8 cellular contexts compared by ENCODE assay signal in the genomic region with DNA sequence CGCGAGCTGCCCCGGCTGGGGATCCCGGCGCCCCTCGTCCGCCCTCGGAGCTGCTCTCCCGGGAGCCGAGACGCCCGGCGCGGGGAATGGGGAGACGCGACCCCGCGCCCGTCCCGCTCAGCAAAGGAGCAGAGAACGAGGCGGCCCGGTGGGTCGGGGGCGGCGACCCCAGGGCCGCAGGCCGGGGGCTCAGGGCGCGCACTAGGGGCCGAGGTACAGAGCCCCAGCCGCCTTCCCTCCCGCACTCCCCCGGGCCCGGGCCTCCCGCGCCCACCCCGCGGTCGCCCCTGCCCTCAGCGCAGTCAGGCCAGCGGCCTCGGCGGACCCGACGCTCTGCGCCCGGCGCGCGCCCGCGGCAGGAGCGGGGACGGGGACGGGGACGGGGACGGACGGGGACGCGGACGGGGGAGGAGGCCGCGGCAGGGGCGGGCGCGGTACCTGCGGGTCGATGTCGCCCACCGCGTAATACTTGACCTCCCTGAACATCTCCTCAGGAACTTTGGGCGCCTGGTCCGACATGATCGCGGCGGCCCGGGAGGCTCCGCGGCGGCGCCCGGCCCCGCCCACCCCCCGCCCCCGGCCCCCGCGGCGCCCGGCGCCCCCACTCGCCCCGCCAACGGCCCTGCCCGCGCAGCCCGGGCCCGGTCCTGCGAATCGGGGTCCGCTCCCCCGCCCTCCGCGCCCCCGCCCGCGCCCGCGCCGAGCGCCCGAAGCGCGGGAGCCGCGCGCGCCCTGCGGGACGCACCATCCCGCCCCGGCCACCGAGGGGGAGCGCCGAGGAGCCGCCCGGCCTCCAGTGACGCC. TPM values are rescaled to one million over a fixed set of nuclear protein-coding genes. Genes with fewer than 3 reads are reported as not detected.
DNase-seq lines count a peak whose midpoint lies in the region; ATAC-seq, FAIRE-seq and TF ChIP-seq lines count a peak whose summit lies in the region.

A gene with protein sequence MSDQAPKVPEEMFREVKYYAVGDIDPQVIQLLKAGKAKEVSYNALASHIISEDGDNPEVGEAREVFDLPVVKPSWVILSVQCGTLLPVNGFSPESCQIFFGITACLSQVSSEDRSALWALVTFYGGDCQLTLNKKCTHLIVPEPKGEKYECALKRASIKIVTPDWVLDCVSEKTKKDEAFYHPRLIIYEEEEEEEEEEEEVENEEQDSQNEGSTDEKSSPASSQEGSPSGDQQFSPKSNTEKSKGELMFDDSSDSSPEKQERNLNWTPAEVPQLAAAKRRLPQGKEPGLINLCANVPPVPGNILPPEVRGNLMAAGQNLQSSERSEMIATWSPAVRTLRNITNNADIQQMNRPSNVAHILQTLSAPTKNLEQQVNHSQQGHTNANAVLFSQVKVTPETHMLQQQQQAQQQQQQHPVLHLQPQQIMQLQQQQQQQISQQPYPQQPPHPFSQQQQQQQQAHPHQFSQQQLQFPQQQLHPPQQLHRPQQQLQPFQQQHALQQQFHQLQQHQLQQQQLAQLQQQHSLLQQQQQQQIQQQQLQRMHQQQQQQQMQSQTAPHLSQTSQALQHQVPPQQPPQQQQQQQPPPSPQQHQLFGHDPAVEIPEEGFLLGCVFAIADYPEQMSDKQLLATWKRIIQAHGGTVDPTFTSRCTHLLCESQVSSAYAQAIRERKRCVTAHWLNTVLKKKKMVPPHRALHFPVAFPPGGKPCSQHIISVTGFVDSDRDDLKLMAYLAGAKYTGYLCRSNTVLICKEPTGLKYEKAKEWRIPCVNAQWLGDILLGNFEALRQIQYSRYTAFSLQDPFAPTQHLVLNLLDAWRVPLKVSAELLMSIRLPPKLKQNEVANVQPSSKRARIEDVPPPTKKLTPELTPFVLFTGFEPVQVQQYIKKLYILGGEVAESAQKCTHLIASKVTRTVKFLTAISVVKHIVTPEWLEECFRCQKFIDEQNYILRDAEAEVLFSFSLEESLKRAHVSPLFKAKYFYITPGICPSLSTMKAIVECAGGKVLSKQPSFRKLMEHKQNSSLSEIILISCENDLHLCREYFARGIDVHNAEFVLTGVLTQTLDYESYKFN (minus strand): TSS at position 714 of the 804 bp plus-strand sequence. CDS start 195 bp downstream, at position 519.

- intact Hi-C loops in GM12878 (cut with micrococcal nuclease; ENCODE audit: unreplicated experiment) = loop anchor here (5.0 to 10.0 kb wide), 3 partner anchors 205 to 342 kb away; partner anchors contain the start of gene INSIG1

- no peak; the same call in none of the 2 replicates for TF ChIP-seq POLR2A in GM12878 (IDR thresholded peaks at IDR 0.05; ENCODE audit: low read depth, low read length)

- H3K4me3 ChIP-seq in GM12878 (peak within 1 kb of the TSS; percentile 80), small intestine (ENCODE audit: low read depth in 1 of 2, low read length in 2 of 2) (peak within 1 kb of the TSS; percentile 76 to 97)

- H3K36me3 ChIP-seq in GM12878 (ENCODE audit: control insufficient read depth in 2 of 2, insufficient read depth in 2 of 2, low read length in 1 of 2) (peaks cover 0 to 5% of the 10 kb centered on the region in 2 experiments; a peak in 3 of 4 replicates), small intestine (ENCODE audit: control insufficient read depth in 2 of 2, insufficient read depth in 2 of 2, low read length in 2 of 2) (no peaks in the 10 kb centered on the region)

- ATAC-seq in GM21381 (IDR thresholded peaks at IDR 0.05; ENCODE audit: unreplicated experiment) (peak; percentile 57), GM12878 (peak; percentile 36)

- H3K9ac ChIP-seq in GM12878 (ENCODE audit: control insufficient read depth, insufficient read depth, low read length) = peak within 1 kb of the TSS; percentile 96

- CTCF ChIA-PET in GM12878 (lab: Yijun Ruan, JAX) = interaction anchor here (1.2 to 2.5 kb wide), 2 partner anchors 75 to 204 kb away, joined by 3 to 8 read pairs; no protein-coding TSS in a partner anchor

- H4K20me1 ChIP-seq in GM12878 (ENCODE audit: control insufficient read depth, insufficient read depth) = no peaks in the 10 kb centered on the region

- peak within 1 kb of the TSS; percentile 79 for H3K4me2 ChIP-seq in GM12878 (ENCODE audit: control insufficient read depth, insufficient read depth)

- H3K27ac ChIP-seq in GM12878 (ENCODE audit: control insufficient read depth, insufficient read depth) = peak within 1 kb of the TSS; percentile 93
- H3K27ac ChIP-seq in small intestine (ENCODE audit: low read depth in 1 of 2, low read length in 1 of 2) = peak within 1 kb of the TSS; percentile 88 to 94

- no peak for TF ChIP-seq RAD21 in GM12878 (IDR thresholded peaks at IDR 0.05; ENCODE audit: insufficient read depth, low read depth, low read length)

- SMC1A ChIA-PET in GM12878 (lab: Charles Lee; ENCODE audit: uncharacterized antibody, unreplicated experiment) = interaction anchor here (0.6 to 1.0 kb wide), 3 partner anchors 19 to 75 kb away, joined by 3 to 4 read pairs (median 3); no protein-coding TSS in a partner anchor

- DNase-seq in G401 (ENCODE audit: low spot score) (peak; percentile 58), HT1080 (ENCODE audit: low read depth) (no peak), T-helper 1 cell (peak in 4 of 5 donors; percentile 32 to 74 (median 52)), GM12878 (ENCODE audit: low read depth, low spot score) (no peak), iPS-NIHi11 (ENCODE audit: low spot score) (peak; percentile 88), small intestine (peak; percentile 45), NOMO-1 treated with DMSO at 0.1 percent for 48 hours (lab: John Stamatoyannopoulos, UW; ENCODE audit: unreplicated experiment) (no peak)

- no peak for TF ChIP-seq EP300 in GM12878 (IDR thresholded peaks at IDR 0.05; ENCODE audit: borderline replicate concordance in 1 of 2, control insufficient read depth in 1 of 2, low read depth in 2 of 2, low read length in 2 of 2)

- H3K4me1 ChIP-seq in GM12878 (ENCODE audit: control insufficient read depth, insufficient read depth, low read length) = 0 out of 2 replicates have a peak, but pooled peaks cover 5% of the 10 kb centered on the region
- H3K4me1 ChIP-seq in small intestine (ENCODE audit: control insufficient read depth in 2 of 2, insufficient read depth in 1 of 2, low read depth in 1 of 2, low read length in 1 of 2) = no peaks in the 10 kb centered on the region

- FAIRE-seq in GM12878 (lab: Jason Lieb, UNC) (no peak), small intestine (lab: Jason Lieb, UNC) (no peak)

- in situ Hi-C loops in G401 (cut with HindIII; ENCODE audit: low sequenced_read_pairs) (no loop called here), GM12878 (cut with MboI) (loop anchor here (5.0 kb wide), 1 partner anchor 295 kb away; the partner anchor contains the start of gene INSIG1)

- BruUV-seq in GM12878 (replicated peaks; lab: Mats Ljungman, UMichigan) = no TSS peak

- H3K27me3 ChIP-seq in GM12878 (replicated peaks in 1 of 2; ENCODE audit: control insufficient read depth in 2 of 2, insufficient read depth in 2 of 2, low read length in 1 of 2) (no peaks in the 10 kb centered on the region), small intestine (ENCODE audit: control insufficient read depth in 2 of 2, insufficient read depth in 2 of 2, low read length in 2 of 2) (no peaks in the 10 kb centered on the region)

- H2AFZ ChIP-seq in GM12878 (ENCODE audit: control insufficient read depth, low read depth, low read length) = peak within 1 kb of the TSS; percentile 93

- RAD21 ChIA-PET in GM12878 (lab: Charles Lee; ENCODE audit: unreplicated experiment) = interaction anchor here (1.0 to 2.3 kb wide), 4 partner anchors 75 to 297 kb away, joined by 4 to 12 read pairs (median 8); no protein-coding TSS in a partner anchor

- H3K79me2 ChIP-seq in GM12878 (ENCODE audit: control insufficient read depth, insufficient read depth, low read length) = peaks cover 45% of the 10 kb centered on the region

- no peaks in the 10 kb centered on the region for H3K9me3 ChIP-seq in GM12878 (replicated peaks; ENCODE audit: control insufficient read depth, insufficient read depth, low read length)
- H3K9me3 ChIP-seq in small intestine (ENCODE audit: control insufficient read depth, low read depth) = no peaks in the 10 kb centered on the region

- no peak for TF ChIP-seq CTCF in GM12878 (IDR thresholded peaks at IDR 0.05 in 2 of 3, conservative IDR thresholded peaks at IDR 0.05 in 1 of 3; ENCODE audit: control insufficient read depth in 2 of 3, extremely low read depth in 1 of 3, insufficient read depth in 1 of 3, low read depth in 3 of 3, low read length in 3 of 3)

- POLR2A ChIA-PET in GM12878 (lab: Charles Lee) = interaction anchor here (0.7 to 1.6 kb wide), 6 partner anchors 11 to 296 kb away, joined by 3 to 11 read pairs (median 8); partner anchors contain the start of gene INSIG1

- WGBS in GM12878 (ENCODE audit: insufficient coverage, insufficient replicate concordance, low lambda C conversion rate, missing lambda C conversion rate) = 1% methylated on average over 40 of the region's 128 CpGs
- WGBS in small intestine, 3 donors = 0 to 1% (median 0%) methylated on average over 6 to 128 of the region's 128 CpGs

RNA-seq across cellular contexts. Expression of the gene that starts here (rescaled TPM):
- 20.2 and 33.8 TPM in 2 replicates for total RNA-seq in G401 (2014; rRNA removed; shearing (Covaris generic))
- total RNA-seq in HT1080 (2014; rRNA removed; shearing (Covaris generic)) = 13.4 and 18.0 TPM in 2 replicates
- polyA plus RNA-seq in HT1080 (2015; cell fraction: cytosol; rRNA removed) = 12.9 and 13.2 TPM in 2 replicates
- polyA plus RNA-seq in HT1080 (2015; cell fraction: nucleus; rRNA removed) = 20.5 and 21.4 TPM in 2 replicates
- total RNA-seq in GM12878 (2013; cell fraction: nucleolus; rRNA removed) = 39.8 and 41.8 TPM in 2 replicates
- total RNA-seq in GM12878 (2014; rRNA removed) (20.5 and 23.5 TPM in 2 replicates), GM12878 (2014; rRNA removed; fragmentation: Illumina TruSeq; extraction: Trizol) (20.3 and 22.9 TPM in 2 replicates), GM12878 (2021) (22.5 and 26.5 TPM in 2 replicates)
- 10.7 TPM for polyA plus RNA-seq in GM12878 (2011; ENCODE audit: low read depth)
- polyA plus RNA-seq in GM12878 (2011; rRNA removed) (15.7 and 16.0 TPM in 2 replicates), GM12878 (2014; fragmentation: Illumina TruSeq; extraction: Trizol) (27.2 and 30.3 TPM in 2 replicates), GM12878 (2014; fragmentation: Nextera tagmentation; extraction: Ambion mirVana) (1 to 10 TPM; 7.6 to 8.8 TPM), GM12878 (2014; rRNA removed) (23.9 and 25.2 TPM in 2 replicates), GM12878 (2016; fragmentation: Nextera tagmentation; extraction: Ambion mirVana) (1 to 10 TPM; 7.3 to 8.3 TPM), small intestine (1 to 10 TPM; 3.8 to 7.8 (median 4.6) TPM)
- polyA plus RNA-seq in GM12878 (2011; cell fraction: cytosol; rRNA removed) = 14.7 and 16.9 TPM in 2 replicates
- polyA plus RNA-seq in GM12878 (2011; cell fraction: nucleus; rRNA removed) = 23.1 and 28.2 TPM in 2 replicates
- 11.7 and 12.1 TPM in 2 replicates for polyA plus RNA-seq in GM12878 (2012)
- 13.9 and 14.2 TPM in 2 replicates for polyA minus RNA-seq in GM12878 (2011; rRNA and poly(A)+ RNA removed)
- polyA minus RNA-seq in GM12878 (2011; cell fraction: cytosol; rRNA and poly(A)+ RNA removed) = 4.7 and 4.9 TPM in 2 replicates
- polyA minus RNA-seq in GM12878 (2011; cell fraction: nucleus; rRNA and poly(A)+ RNA removed) = 10.9 and 19.4 TPM in 2 replicates

Comparison
In these comparisons a context has a peak if more than half of its experiments do, and no peak if none do; other contexts are left out.
1. DNase-seq: peak in G401 (single experiment), T-helper 1 cell (4 of 5), iPS-NIHi11 (single experiment) and small intestine (single experiment); none in HT1080 (single experiment), GM12878 (single experiment) and NOMO-1 treated with DMSO at 0.1 percent for 48 hours (single experiment).